ENCODE assay signal across 8 cellular contexts in the genomic region with DNA sequence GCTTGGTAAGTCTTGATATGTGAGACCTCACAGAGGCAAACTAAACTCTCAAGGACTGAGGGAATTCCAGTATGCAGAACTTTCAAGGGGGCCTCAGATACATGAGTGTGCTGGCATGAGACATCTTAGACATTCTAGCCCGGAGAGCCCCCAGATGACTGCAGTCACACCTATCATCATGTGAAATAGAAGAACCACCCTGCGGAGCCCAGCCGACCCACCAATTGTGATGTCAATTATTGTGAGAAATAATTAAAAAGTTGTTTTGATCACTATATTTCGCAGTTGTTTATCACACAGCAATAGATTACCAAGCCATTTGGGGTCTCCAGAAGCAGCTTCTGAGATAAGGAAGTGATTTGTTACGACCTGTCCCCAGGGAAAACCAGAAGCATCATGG.
"Had no signal": no experiment of that assay in that cellular context is flagged by ENCODE, and none has a peak within 500 bp of the region (broad histone marks: within the 10 kb centered on the region; RNA-seq: fewer than 3 reads in every experiment).

No MANE protein-coding gene starts in this region.

- H3K4me3 ChIP-seq: GM12878 had no signal

- FAIRE-seq: G401.6, GM12878, GM12891, GM12892, GM18507, GM19239 had no signal

- ATAC-seq: GM12878 had no signal

- DNase-seq: GDM1, GF-D8 had no signal
